Comparison of ENCODE assay signal across 24 cellular contexts in genomic region chr7:37462120-37462519, GRCh38. TPM values are rescaled to one million over a fixed set of nuclear protein-coding genes. Genes with fewer than 3 reads are reported as not detected.
"Had no signal": no experiment of that assay in that cellular context is flagged by ENCODE, and none has a peak within 500 bp of the region (broad histone marks: within the 10 kb centered on the region; RNA-seq: fewer than 3 reads in every experiment).

No MANE protein-coding gene starts in this region.

- FAIRE-seq: keratinocyte, small intestine had no signal

- DNase-seq: activated CD4-positive, alpha-beta memory T cell treated with anti-CD3 and anti-CD28 coated beads for 36 hours; activated CD4-positive, alpha-beta T cell treated with anti-CD3 and anti-CD28 coated beads, Interleukin-2, amount 10 ng/mL, durations not matched to agents 24 days and 14 days; activated CD4-positive, CD25-positive, alpha-beta regulatory T cell treated with anti-CD3 and anti-CD28 coated beads, Interleukin-2, amount 50 U/mL, for 72 hours; activated CD8-positive, alpha-beta memory T cell treated with anti-CD3 and anti-CD28 coated beads, Interleukin-2, amount 50 U/mL, for 48 hours; activated gamma-delta T cell; activated naive CD4-positive, alpha-beta T cell treated with anti-CD3 and anti-CD28 coated beads, Interleukin-2, amount 10 ng/mL, durations not matched to agents 7 days and 5 days; activated naive CD8-positive, alpha-beta T cell treated with anti-CD3 and anti-CD28 coated beads, Interleukin-2, amount 10 ng/mL, durations not matched to agents 7 days and 5 days; activated T-cell treated with anti-CD3 and anti-CD28 coated beads, Interleukin-2, amount 50 U/mL, for 24 hours; effector memory CD8-positive, alpha-beta T cell; erythroblast; head of caudate nucleus; hippocampal formation; left cardiac atrium; mammary epithelial cell; midbrain; naive thymus-derived CD8-positive, alpha-beta T cell; occipital lobe; psoas muscle; sigmoid colon; small intestine; stimulated activated CD4-positive, alpha-beta T cell treated with anti-CD3 and anti-CD28 coated beads, Interleukin-4, amount 100 ng/mL, for 24 hours; trophoblast cell; uterus had no signal

RNA-seq across cellular contexts. Expression of gene ELMO1, which starts 13.5 kb away (rescaled TPM):
- polyA plus RNA-seq: keratinocyte had no signal
